ENCODE assay signal across 23 cellular contexts in the genomic region with DNA sequence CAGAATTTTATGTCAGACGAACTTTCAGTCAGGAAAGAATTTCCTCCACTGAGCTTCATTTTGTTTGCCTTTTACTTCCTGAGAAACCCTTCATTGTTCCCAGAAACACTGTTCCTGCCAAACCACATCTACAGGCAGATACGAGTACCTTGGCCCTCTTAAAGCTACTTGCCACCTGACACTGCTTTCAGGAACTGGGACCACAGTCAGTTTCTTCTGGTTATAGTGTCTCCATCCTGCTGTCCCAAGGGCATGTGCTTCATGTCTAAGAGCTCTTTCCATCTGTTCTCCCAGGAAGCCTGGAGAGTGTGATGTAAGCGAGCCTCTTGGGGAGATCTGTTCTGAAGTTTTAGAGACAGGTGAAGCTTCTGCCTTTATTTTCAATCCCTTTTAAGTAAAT.
DNase-seq lines count a peak whose midpoint lies in the region; ATAC-seq and TF ChIP-seq lines count a peak whose summit lies in the region.
"Had no signal": no experiment of that assay in that cellular context is flagged by ENCODE, and none has a peak within 500 bp of the region (broad histone marks: within the 10 kb centered on the region; RNA-seq: fewer than 3 reads in every experiment).

No MANE protein-coding gene starts in this region.

- no peak overlapping the region for H3K4me2 ChIP-seq in PC-3 (ENCODE audit: low read length)
- H3K4me2 ChIP-seq: GM23338 had no signal

- H3K4me3 Mint-ChIP-seq in stimulated activated naive CD8-positive, alpha-beta T cell treated with anti-CD3 and anti-CD28 coated beads, Interleukin-15, amount 100 ng/mL, for 72 hours = no peak overlapping the region
- H3K4me3 Mint-ChIP-seq: activated CD8-positive, alpha-beta T cell treated with anti-CD3 and anti-CD28 coated beads for 36 hours; CD8-positive, alpha-beta T cell; GM23338; IgD-negative memory B cell; neural crest cell had no signal

- POLR2A ChIA-PET in PC-3 (lab: Charles Lee; ENCODE audit: unreplicated experiment) = no interaction called here

- CTCF ChIA-PET in PC-3 (lab: Charles Lee) = no interaction called here

- BruUV-seq in PC-3 (replicated peaks; lab: Mats Ljungman, UMichigan) = no TSS peak

- no peaks in the 10 kb centered on the region for H3K9me3 Mint-ChIP-seq in stimulated activated naive CD8-positive, alpha-beta T cell treated with anti-CD3 and anti-CD28 coated beads, Interleukin-15, amount 100 ng/mL, for 72 hours
- H3K9me3 Mint-ChIP-seq: activated CD8-positive, alpha-beta T cell treated with anti-CD3 and anti-CD28 coated beads for 36 hours; CD8-positive, alpha-beta T cell; GM23338 had no signal

- H3K27ac ChIP-seq in PC-3 (ENCODE audit: low read length) (no peak overlapping the region), upper lobe of right lung (no peak overlapping the region)

- peaks cover 5% of the 10 kb centered on the region for H3K27me3 Mint-ChIP-seq in stimulated activated naive CD8-positive, alpha-beta T cell treated with anti-CD3 and anti-CD28 coated beads, Interleukin-15, amount 100 ng/mL, for 72 hours
- H3K27me3 Mint-ChIP-seq: IgD-negative memory B cell had no signal

- intact Hi-C loops in PC-3 (cut with micrococcal nuclease) (no loop called here), upper lobe of right lung (cut with DNase I) (no loop called here)

- H3K79me2 ChIP-seq in PC-3 (ENCODE audit: low read length) = no peaks in the 10 kb centered on the region

- no peaks in the 10 kb centered on the region for H4K20me1 ChIP-seq in PC-3 (ENCODE audit: low read length)

- ATAC-seq in PC-3 (peak; percentile 29; the same call in 1 of the 2 replicates), upper lobe of right lung (peak; percentile 85), SK-N-SH treated with all-trans-retinoic acid at 6 μM for 48 hours (no peak)
- ATAC-seq in stimulated activated naive CD8-positive, alpha-beta T cell treated with anti-CD3 and anti-CD28 coated beads, Interleukin-15, amount 100 ng/mL, for 72 hours = no peak
- ATAC-seq: activated CD8-positive, alpha-beta T cell treated with anti-CD3 and anti-CD28 coated beads for 36 hours; CD8-positive, alpha-beta T cell; Panc1 had no signal

- no peaks in the 10 kb centered on the region for H3K4me1 Mint-ChIP-seq in stimulated activated naive CD8-positive, alpha-beta T cell treated with anti-CD3 and anti-CD28 coated beads, Interleukin-15, amount 100 ng/mL, for 72 hours
- H3K4me1 Mint-ChIP-seq: IgD-negative memory B cell had no signal

- H3K36me3 ChIP-seq in PC-3 (ENCODE audit: low read depth, low read length) (no peaks in the 10 kb centered on the region), upper lobe of right lung (no peaks in the 10 kb centered on the region)

- no peak overlapping the region for H3K27ac Mint-ChIP-seq in stimulated activated naive CD8-positive, alpha-beta T cell treated with anti-CD3 and anti-CD28 coated beads, Interleukin-15, amount 100 ng/mL, for 72 hours
- H3K27ac Mint-ChIP-seq: activated CD8-positive, alpha-beta T cell treated with anti-CD3 and anti-CD28 coated beads for 36 hours; CD8-positive, alpha-beta T cell; GM23338; IgD-negative memory B cell had no signal

- TF ChIP-seq CTCF in PC-3 (conservative IDR thresholded peaks at IDR 0.05; ENCODE audit: low read depth, low read length) (no peak), fibroblast of the aortic adventitia (IDR thresholded peaks at IDR 0.05; ENCODE audit: insufficient read depth, low read length) (no peak), upper lobe of right lung (IDR thresholded peaks at IDR 0.05) (no peak)

- no peak overlapping the region for H2AFZ ChIP-seq in PC-3 (ENCODE audit: low read length)

- H3F3A ChIP-seq in PC-3 (ENCODE audit: low read length, unreplicated experiment) = no peaks in the 10 kb centered on the region

- H3K27me3 ChIP-seq in PC-3 (ENCODE audit: low read length) (no peaks in the 10 kb centered on the region), upper lobe of right lung (no peaks in the 10 kb centered on the region)

- no peak overlapping the region for H3K4me3 ChIP-seq in PC-3 (ENCODE audit: low read length)
- no peak overlapping the region for H3K4me3 ChIP-seq in fibroblast of the aortic adventitia (ENCODE audit: low read depth, low read length)
- no peak overlapping the region for H3K4me3 ChIP-seq in upper lobe of right lung
- H3K4me3 ChIP-seq: GM23338 had no signal

- DNase-seq in NCI-H2107 treated with DMSO at 0.1 percent for 48 hours (lab: John Stamatoyannopoulos, UW; ENCODE audit: unreplicated experiment) (peak; percentile 38), NCI-H2107 (lab: John Stamatoyannopoulos, UW) (no peak), PC-3 (peak; percentile 29), fibroblast of the aortic adventitia (ENCODE audit: low read depth) (peak; percentile 19), upper lobe of right lung (no peak)
- DNase-seq in activated T-cell treated with anti-CD3 and anti-CD28 coated beads, Interleukin-2, amount 50 U/mL, for 48 hours = no peak
- DNase-seq in stimulated activated naive CD8-positive, alpha-beta T cell treated with anti-CD3 and anti-CD28 coated beads, Interleukin-15, amount 100 ng/mL, for 72 hours = no peak
- DNase-seq: activated CD4-positive, CD25-positive, alpha-beta regulatory T cell treated with anti-CD3 and anti-CD28 coated beads, Interleukin-2, amount 50 U/mL, for 72 hours; activated CD8-positive, alpha-beta T cell treated with anti-CD3 and anti-CD28 coated beads for 36 hours; CD8-positive, alpha-beta T cell; cortex of kidney; NCI-H1436; NCI-H345; NK-92 treated with Interleukin-12 subunit alpha and Interleukin-12 subunit beta, amount 100 ng/mL, for 24 hours; posterior cingulate gyrus; SIG-M5; stimulated activated CD8-positive, alpha-beta memory T cell treated with anti-CD3 and anti-CD28 coated beads, Interleukin-4, amount 100 ng/mL, for 48 hours; trophoblast cell had no signal

- no peaks in the 10 kb centered on the region for H3K9me3 ChIP-seq in PC-3 (ENCODE audit: low read length)
- no peaks in the 10 kb centered on the region for H3K9me3 ChIP-seq in upper lobe of right lung

- H3K9me2 ChIP-seq in PC-3 (replicated peaks; ENCODE audit: low read length) = no peaks in the 10 kb centered on the region

- no peak overlapping the region for H3K9ac ChIP-seq in PC-3 (ENCODE audit: low read length)

- H3K4me1 ChIP-seq in PC-3 (ENCODE audit: insufficient read depth, low read length) = no peaks in the 10 kb centered on the region
- no peaks in the 10 kb centered on the region for H3K4me1 ChIP-seq in upper lobe of right lung

TF ChIP-seq in SK-N-SH treated with all-trans-retinoic acid at 6 μM for 48 hours, 23 proteins besides CTCF, POLR2A, EP300 and RAD21:
- TF ChIP-seq PPARA (CRISPR knock-in tag; IDR thresholded peaks at IDR 0.05; ENCODE audit: borderline replicate concordance) = no peak

Comparison
In these comparisons a context has a peak if more than half of its experiments do, and no peak if none do; other contexts are left out.
1. DNase-seq: peak in NCI-H2107 treated with DMSO at 0.1 percent for 48 hours (single experiment), PC-3 (single experiment) and fibroblast of the aortic adventitia (single experiment); none in NCI-H2107 (single experiment), upper lobe of right lung (single experiment), activated T-cell treated with anti-CD3 and anti-CD28 coated beads, Interleukin-2, amount 50 U/mL, for 48 hours (0 of 2) and stimulated activated naive CD8-positive, alpha-beta T cell treated with anti-CD3 and anti-CD28 coated beads, Interleukin-15, amount 100 ng/mL, for 72 hours (0 of 2).
2. ATAC-seq: peak in PC-3 (single experiment) and upper lobe of right lung (single experiment); none in SK-N-SH treated with all-trans-retinoic acid at 6 μM for 48 hours (single experiment) and stimulated activated naive CD8-positive, alpha-beta T cell treated with anti-CD3 and anti-CD28 coated beads, Interleukin-15, amount 100 ng/mL, for 72 hours (single experiment).